ENCODE assay signal across 8 cellular contexts in genomic region chr2:86703704-86704370, GRCh38. TPM values are rescaled to one million over a fixed set of nuclear protein-coding genes. Genes with fewer than 3 reads are reported as not detected.
DNase-seq lines count a peak whose midpoint lies in the region; ATAC-seq, FAIRE-seq and TF ChIP-seq lines count a peak whose summit lies in the region.

No MANE protein-coding gene starts in this region.

- ATAC-seq in pancreas = peak; percentile 63 to 74 (median 72)
- no peak for ATAC-seq in HG02852 (IDR thresholded peaks at IDR 0.05; ENCODE audit: unreplicated experiment)
- no peak for ATAC-seq in HG02973 (IDR thresholded peaks at IDR 0.05; ENCODE audit: unreplicated experiment)
- ATAC-seq in T-helper 17 cell = no peak

- H3K27ac Mint-ChIP-seq in T-helper 17 cell = no peak overlapping the region

- H3K4me1 ChIP-seq in endothelial cell of umbilical vein (ENCODE audit: control insufficient read depth, extremely low read depth, insufficient read depth, low read length) (peaks cover 11% of the 10 kb centered on the region), pancreas (peaks cover 10 to 19% (median 17%) of the 10 kb centered on the region in 3 donors)

- H3K4me3 ChIP-seq in endothelial cell of umbilical vein (replicated peaks in 1 of 3; ENCODE audit: insufficient read depth in 1 of 3, low read depth in 1 of 3, low read length in 3 of 3) (no peak overlapping the region), pancreas (peak overlapping the region in 2 of 4 donors; percentile 18 to 26)

- no TSS peak for BruUV-seq in endothelial cell of umbilical vein (replicated peaks; lab: Mats Ljungman, UMichigan)

- intact Hi-C loops in endothelial cell of umbilical vein (cut with micrococcal nuclease) = no loop called here
- intact Hi-C loops in pancreas (cut with DNase I) = no loop called here

- no peak for TF ChIP-seq POLR2A in endothelial cell of umbilical vein (IDR thresholded peaks at IDR 0.05; ENCODE audit: low read depth, low read length)

- H3K36me3 ChIP-seq in endothelial cell of umbilical vein (ENCODE audit: control insufficient read depth in 2 of 2, extremely low read depth in 1 of 2, insufficient read depth in 2 of 2, low read length in 2 of 2) (no peaks in the 10 kb centered on the region), pancreas (no peaks in the 10 kb centered on the region)

- POLR2A ChIA-PET in endothelial cell of umbilical vein (lab: Charles Lee) = no interaction called here

- no peaks in the 10 kb centered on the region for H3K27me3 ChIP-seq in endothelial cell of umbilical vein (ENCODE audit: control insufficient read depth in 2 of 2, insufficient read depth in 2 of 2, low read length in 2 of 2)
- no peaks in the 10 kb centered on the region for H3K27me3 ChIP-seq in pancreas

- no peaks in the 10 kb centered on the region for H3K9me1 ChIP-seq in endothelial cell of umbilical vein (replicated peaks; ENCODE audit: control insufficient read depth, extremely low read depth, insufficient read depth, low read length)

- dilution Hi-C loops in endothelial cell of umbilical vein (cut with MboI; ENCODE audit: extremely low pct_ligation_motif_present, low sequenced_read_pairs) = no loop called here

- H3K4me1 Mint-ChIP-seq in T-helper 17 cell = no peaks in the 10 kb centered on the region

- H3K27me3 Mint-ChIP-seq in T-helper 17 cell = peaks cover 10% of the 10 kb centered on the region

- no peaks in the 10 kb centered on the region for H3K36me3 Mint-ChIP-seq in T-helper 17 cell (ENCODE audit: low read depth)

- H3K79me2 ChIP-seq in endothelial cell of umbilical vein (ENCODE audit: control insufficient read depth, insufficient read depth, low read length) = no peaks in the 10 kb centered on the region

- no peak overlapping the region for H3K4me3 Mint-ChIP-seq in T-helper 17 cell

- FAIRE-seq in endothelial cell of umbilical vein (lab: Jason Lieb, UNC) (no peak), pancreas (lab: Jason Lieb, UNC) (no peak)

- H4K20me1 ChIP-seq in endothelial cell of umbilical vein (replicated peaks; ENCODE audit: control insufficient read depth, extremely low read depth, insufficient read depth, low read length) = no peaks in the 10 kb centered on the region

- TF ChIP-seq CTCF in endothelial cell of umbilical vein (IDR thresholded peaks at IDR 0.05; ENCODE audit: extremely low read depth in 1 of 2, insufficient read depth in 1 of 2, low read depth in 1 of 2, low read length in 2 of 2) (no peak), pancreas (IDR thresholded peaks at IDR 0.05) (no peak), GM20000 (IDR thresholded peaks at IDR 0.05; ENCODE audit: extremely low read depth, missing control alignments) (no peak)

- no peak overlapping the region for H3K9ac ChIP-seq in endothelial cell of umbilical vein (replicated peaks; ENCODE audit: extremely low read depth, insufficient read depth, low read length)

- H3K9me3 ChIP-seq in endothelial cell of umbilical vein (replicated peaks; ENCODE audit: control insufficient read depth, insufficient read depth, low read length) (no peaks in the 10 kb centered on the region), pancreas (no peaks in the 10 kb centered on the region), T-helper 17 cell (ENCODE audit: control insufficient read depth, low read length, poor library complexity, severe bottlenecking) (no peaks in the 10 kb centered on the region)

- DNase-seq in EL (peak; percentile 92), NCI-H446 treated with DMSO at 0.1 percent for 48 hours (lab: John Stamatoyannopoulos, UW) (peak; percentile 14), endothelial cell of umbilical vein (ENCODE audit: low read depth, low spot score) (no peak), pancreas (peak in 5 of 6 donors; percentile 41 to 66 (median 56)), GM20000 (ENCODE audit: low spot score) (no peak), T-helper 17 cell (no peak)

- no peak overlapping the region for H2AFZ ChIP-seq in endothelial cell of umbilical vein (ENCODE audit: low read depth, low read length)

- H3K27ac ChIP-seq in endothelial cell of umbilical vein (ENCODE audit: insufficient read depth, low read depth, low read length) (no peak overlapping the region), pancreas (peak overlapping the region; percentile 64 to 77 (median 74))

- CTCF ChIA-PET in endothelial cell of umbilical vein (lab: Charles Lee) = interaction anchor here (1.0 kb wide), 1 partner anchor 30 kb away, joined by 3 read pairs; no protein-coding TSS in a partner anchor

- H3K4me2 ChIP-seq in endothelial cell of umbilical vein (ENCODE audit: insufficient read depth, low read length) = peak overlapping the region; percentile 64

- 10 to 14% methylated on average over 14 of the region's 14 CpGs for WGBS in pancreas, 2 donors

TF ChIP-seq in endothelial cell of umbilical vein, 7 proteins besides CTCF, POLR2A, EP300 and RAD21:
- no peak for TF ChIP-seq EZH2 (IDR thresholded peaks at IDR 0.05; ENCODE audit: borderline replicate concordance, low read depth, low read length, severe bottlenecking)
- no peak for TF ChIP-seq MAX (IDR thresholded peaks at IDR 0.05; ENCODE audit: insufficient read depth, insufficient read length)
TF ChIP-seq in endothelial cell of umbilical vein: peak in this region for 0.

RNA-seq across cellular contexts. Expression of gene RMND5A, which starts 16.3 kb away (rescaled TPM):
- 21.5 and 22.9 TPM in 2 replicates for total RNA-seq in endothelial cell of umbilical vein
- 7.1 and 10.8 TPM in 2 replicates for polyA plus RNA-seq in endothelial cell of umbilical vein
- 11.8 and 12.0 TPM in 2 replicates for polyA plus RNA-seq in endothelial cell of umbilical vein (2011; cell fraction: cytosol; rRNA removed)
- 7.0 and 9.1 TPM in 2 replicates for polyA plus RNA-seq in endothelial cell of umbilical vein (2011; cell fraction: nucleus; rRNA removed)
- polyA plus RNA-seq in endothelial cell of umbilical vein (2012) = 12.0 and 14.6 TPM in 2 replicates
- polyA minus RNA-seq in endothelial cell of umbilical vein = 45.0 and 65.4 TPM in 2 replicates
- 49.3 TPM for polyA minus RNA-seq in endothelial cell of umbilical vein (2011; cell fraction: cytosol; rRNA and poly(A)+ RNA removed)
- polyA minus RNA-seq in endothelial cell of umbilical vein (2011; cell fraction: nucleus; rRNA and poly(A)+ RNA removed) = 11.0 and 19.5 TPM in 2 replicates
- total RNA-seq in pancreas = 10 to 100 TPM in 5 of 6 donors, 1 to 10 TPM in 1; 9.9 to 19.4 (median 14.1) TPM
- 1 to 10 TPM; 5.1 to 6.3 TPM for polyA plus RNA-seq in pancreas
- total RNA-seq in T-helper 17 cell = 10 to 100 TPM; 28.4 to 42.3 TPM

Comparison
In these comparisons a context has a peak if more than half of its experiments do, and no peak if none do; other contexts are left out.
1. DNase-seq: peak in EL (single experiment), NCI-H446 treated with DMSO at 0.1 percent for 48 hours (single experiment) and pancreas (5 of 6); none in endothelial cell of umbilical vein (single experiment), GM20000 (single experiment) and T-helper 17 cell (0 of 3).
2. ATAC-seq: peak in pancreas (4 of 4); none in HG02852 (single experiment), HG02973 (single experiment) and T-helper 17 cell (single experiment).